ENCODE assay signal across 17 cellular contexts in genomic region chr12:3213768-3214167, GRCh38.
DNase-seq lines count a peak whose midpoint lies in the region; TF ChIP-seq lines count a peak whose summit lies in the region.
"Had no signal": no experiment of that assay in that cellular context is flagged by ENCODE, and none has a peak within 500 bp of the region (broad histone marks: within the 10 kb centered on the region; RNA-seq: fewer than 3 reads in every experiment).

No MANE protein-coding gene starts in this region.

- no peak overlapping the region for H2AFZ ChIP-seq in neural progenitor cell (replicated peaks)

- no peaks in the 10 kb centered on the region for H3K27me3 ChIP-seq in cardiac muscle cell
- no peaks in the 10 kb centered on the region for H3K27me3 ChIP-seq in neural progenitor cell
- H3K27me3 ChIP-seq in tibial artery = no peaks in the 10 kb centered on the region
- H3K27me3 ChIP-seq: SJCRH30 had no signal

- H3K9me3 ChIP-seq in cardiac muscle cell (ENCODE audit: low read depth) (no peaks in the 10 kb centered on the region), neural progenitor cell (ENCODE audit: low read depth) (no peaks in the 10 kb centered on the region), tibial artery (no peaks in the 10 kb centered on the region)
- H3K9me3 ChIP-seq: SJCRH30 had no signal

- H3K9me3 Mint-ChIP-seq in endothelial cell (ENCODE audit: unreplicated experiment) (no peaks in the 10 kb centered on the region), neural progenitor cell (no peaks in the 10 kb centered on the region)
- H3K9me3 Mint-ChIP-seq: CD14-positive monocyte, IgD-negative memory B cell had no signal

- H3K27ac ChIP-seq in cardiac muscle cell (peak overlapping the region; percentile 96), neural progenitor cell (no peak overlapping the region), tibial artery (no peak overlapping the region)
- H3K27ac ChIP-seq: SJCRH30 had no signal

- H3K4me1 Mint-ChIP-seq in endothelial cell (ENCODE audit: unreplicated experiment) (peaks cover 34% of the 10 kb centered on the region), neural progenitor cell (peaks cover 49% of the 10 kb centered on the region)

- no peaks in the 10 kb centered on the region for H3K79me2 ChIP-seq in neural progenitor cell (ENCODE audit: low read depth)

- H3K4me3 ChIP-seq in cardiac muscle cell (no peak overlapping the region), neural progenitor cell (peak overlapping the region; percentile 26), tibial artery (no peak overlapping the region)
- H3K4me3 ChIP-seq: SJCRH30 had no signal

- peaks cover 11% of the 10 kb centered on the region for H3K36me3 Mint-ChIP-seq in endothelial cell (ENCODE audit: low read depth, unreplicated experiment)
- no peaks in the 10 kb centered on the region for H3K36me3 Mint-ChIP-seq in neural progenitor cell
- H3K36me3 Mint-ChIP-seq: CD14-positive monocyte had no signal

- peak overlapping the region; percentile 74 for H3K4me2 ChIP-seq in neural progenitor cell

- H3K9ac ChIP-seq in neural progenitor cell = no peak overlapping the region

- H3K27me3 Mint-ChIP-seq in endothelial cell (ENCODE audit: unreplicated experiment) (peaks cover 13% of the 10 kb centered on the region), neural progenitor cell (ENCODE audit: insufficient read depth, low read depth) (peaks cover 6% of the 10 kb centered on the region)

- H3K4me1 ChIP-seq in cardiac muscle cell (ENCODE audit: low read depth) (peaks cover 48% of the 10 kb centered on the region), neural progenitor cell (peaks cover 29% of the 10 kb centered on the region), tibial artery (peaks cover 0 to 25% (median 24%) of the 10 kb centered on the region in 4 donors)

- no peak overlapping the region for H3K27ac Mint-ChIP-seq in endothelial cell (ENCODE audit: unreplicated experiment)
- no peak overlapping the region for H3K27ac Mint-ChIP-seq in neural progenitor cell
- H3K27ac Mint-ChIP-seq: CD14-positive monocyte had no signal

- intact Hi-C loops in cardiac septum (cut with DNase I) = no loop called here
- intact Hi-C loops in tibial artery (cut with DNase I; ENCODE audit: low total_unique reads) = no loop called here

- H3K4me3 Mint-ChIP-seq in endothelial cell (ENCODE audit: unreplicated experiment) (peak overlapping the region; percentile 14), neural progenitor cell (no peak overlapping the region)
- H3K4me3 Mint-ChIP-seq: CD14-positive monocyte, IgD-negative memory B cell had no signal

- H4K20me1 ChIP-seq in neural progenitor cell (ENCODE audit: low read depth) = peaks cover 10% of the 10 kb centered on the region

- peaks cover 20% of the 10 kb centered on the region for H3F3A ChIP-seq in neural progenitor cell (ENCODE audit: low read depth)

- no peak for TF ChIP-seq CTCF in cardiac muscle cell (IDR thresholded peaks at IDR 0.05; ENCODE audit: low read depth, low read length)
- TF ChIP-seq CTCF in endothelial cell (IDR thresholded peaks at IDR 0.05; ENCODE audit: unreplicated experiment) = no peak
- TF ChIP-seq CTCF in neural progenitor cell (IDR thresholded peaks at IDR 0.05) = no peak
- no peak for TF ChIP-seq CTCF in tibial artery (IDR thresholded peaks at IDR 0.05)

- DNase-seq in cardiac muscle cell (ENCODE audit: low read depth in 1 of 2, low spot score in 1 of 2) (no peak), cardiac septum (ENCODE audit: low spot score) (no peak), NCI-H69 (lab: John Stamatoyannopoulos, UW) (peak; percentile 57), endothelial cell (ENCODE audit: low spot score) (no peak), neural progenitor cell (ENCODE audit: low spot score) (no peak), cortex of kidney (lab: John Stamatoyannopoulos, UW) (no peak), tibial artery (no peak)
- DNase-seq in activated CD4-positive, alpha-beta T cell treated with anti-CD3 and anti-CD28 coated beads, Interleukin-2, amount 50 U/mL, for 48 hours = no peak
- DNase-seq: 8988T, DMS53, EL, GF-D8, NCI-H2029 treated with DMSO at 0.1 percent for 48 hours, NCI-H226, SJCRH30 had no signal

- H3K36me3 ChIP-seq in cardiac muscle cell = no peaks in the 10 kb centered on the region
- H3K36me3 ChIP-seq in neural progenitor cell = no peaks in the 10 kb centered on the region
- peaks cover 0 to 14% (median 0%) of the 10 kb centered on the region in 3 donors for H3K36me3 ChIP-seq in tibial artery
